ENCODE assay signal across 23 cellular contexts in genomic region chr4:182083681-182084410, GRCh38.
A peak's percentile ranks its signal among the peaks of the same experiment; 100 is the strongest.
DNase-seq lines count a peak whose midpoint lies in the region; ATAC-seq lines count a peak whose summit lies in the region.
"Had no signal": no experiment of that assay in that cellular context is flagged by ENCODE, and none has a peak within 500 bp of the region (broad histone marks: within the 10 kb centered on the region; RNA-seq: fewer than 3 reads in every experiment).

No MANE protein-coding gene starts in this region.

- no peak overlapping the region for H3K4me3 Mint-ChIP-seq in immature natural killer cell
- H3K4me3 Mint-ChIP-seq: activated CD4-positive, alpha-beta T cell treated with anti-CD3 and anti-CD28 coated beads, Interleukin-2, amount 10 ng/mL, durations not matched to agents 7 days and 5 days; activated T-cell treated with anti-CD3 and anti-CD28 coated beads, Interleukin-2, amount 50 U/mL, for 4 hours; CD14-positive monocyte; stimulated activated memory B cell treated with anti-CD40 and anti-IgM and Interleukin-4, amounts not matched to agents 10 μg/mL and 1 μg/mL and 100 μg/mL, for 72 hours had no signal

- H2AFZ ChIP-seq in mesenchymal stem cell (ENCODE audit: low read depth, low read length): no peak overlapping the region

- H3K27me3 Mint-ChIP-seq in immature natural killer cell (ENCODE audit: low read depth in 3 of 3): peaks cover 0 to 3% (median 2%) of the 10 kb centered on the region in 3 donors
- H3K27me3 Mint-ChIP-seq: activated CD4-positive, alpha-beta T cell treated with anti-CD3 and anti-CD28 coated beads, Interleukin-2, amount 10 ng/mL, durations not matched to agents 7 days and 5 days; stimulated activated memory B cell treated with anti-CD40 and anti-IgM and Interleukin-4, amounts not matched to agents 10 μg/mL and 1 μg/mL and 100 μg/mL, for 72 hours had no signal

- H2AK5ac ChIP-seq in mesenchymal stem cell (ENCODE audit: low read length, severe bottlenecking): no peak overlapping the region

- H4K91ac ChIP-seq in mesenchymal stem cell (ENCODE audit: low read length): no peak overlapping the region

- H3K18ac ChIP-seq in mesenchymal stem cell (ENCODE audit: low read depth in 1 of 2, low read length in 2 of 2): no peak overlapping the region

- H3K27ac ChIP-seq in SJSA1 (peak overlapping the region; percentile 68), mesenchymal stem cell (ENCODE audit: low read length, poor library complexity, severe bottlenecking) (peak overlapping the region; percentile 73)
- H3K27ac ChIP-seq: HL-60, WERI-Rb-1 had no signal

- H3K4me1 ChIP-seq in SJSA1 (replicated peaks): peaks cover 20% of the 10 kb centered on the region
- H3K4me1 ChIP-seq in mesenchymal stem cell (ENCODE audit: control insufficient read depth, insufficient read depth, low read depth, low read length): peaks cover 2% of the 10 kb centered on the region

- H3K36me3 Mint-ChIP-seq in immature natural killer cell: no peaks in the 10 kb centered on the region
- H3K36me3 Mint-ChIP-seq: CD14-positive monocyte; stimulated activated memory B cell treated with anti-CD40 and anti-IgM and Interleukin-4, amounts not matched to agents 10 μg/mL and 1 μg/mL and 100 μg/mL, for 72 hours had no signal

- no peaks in the 10 kb centered on the region for H3K4me1 Mint-ChIP-seq in immature natural killer cell
- H3K4me1 Mint-ChIP-seq: activated CD4-positive, alpha-beta T cell treated with anti-CD3 and anti-CD28 coated beads, Interleukin-2, amount 10 ng/mL, durations not matched to agents 7 days and 5 days; CD14-positive monocyte; stimulated activated memory B cell treated with anti-CD40 and anti-IgM and Interleukin-4, amounts not matched to agents 10 μg/mL and 1 μg/mL and 100 μg/mL, for 72 hours had no signal

- no peak overlapping the region for H3K9ac ChIP-seq in mesenchymal stem cell (ENCODE audit: low read length)

- no peak overlapping the region for H3K4ac ChIP-seq in mesenchymal stem cell (ENCODE audit: low read depth in 1 of 2, low read length in 2 of 2)

- H3K23ac ChIP-seq in mesenchymal stem cell (ENCODE audit: low read length in 2 of 2): no peak overlapping the region

- H3K9me3 Mint-ChIP-seq in immature natural killer cell: peaks cover 0 to 8% (median 2%) of the 10 kb centered on the region in 6 donors
- H3K9me3 Mint-ChIP-seq: activated CD4-positive, alpha-beta T cell treated with anti-CD3 and anti-CD28 coated beads, Interleukin-2, amount 10 ng/mL, durations not matched to agents 7 days and 5 days; activated T-cell treated with anti-CD3 and anti-CD28 coated beads, Interleukin-2, amount 50 U/mL, for 4 hours had no signal

- no peak overlapping the region for H3K14ac ChIP-seq in mesenchymal stem cell (ENCODE audit: low read length in 2 of 2)

- no peak overlapping the region for H3K4me2 ChIP-seq in mesenchymal stem cell (ENCODE audit: low read length, poor library complexity, severe bottlenecking)

- no peak overlapping the region for H2BK5ac ChIP-seq in mesenchymal stem cell (ENCODE audit: low read depth, low read length, poor library complexity, severe bottlenecking)

- H3K36me3 ChIP-seq in SJSA1: no peaks in the 10 kb centered on the region
- H3K36me3 ChIP-seq in mesenchymal stem cell (ENCODE audit: control insufficient read depth in 1 of 2, insufficient read depth in 2 of 2, low read depth in 1 of 2, low read length in 2 of 2): peaks cover 0 to 5% of the 10 kb centered on the region in 2 experiments
- H3K36me3 ChIP-seq: brain microvascular endothelial cell, WERI-Rb-1 had no signal

- no peaks in the 10 kb centered on the region for H3K27me3 ChIP-seq in SJSA1 (replicated peaks)
- no peaks in the 10 kb centered on the region for H3K27me3 ChIP-seq in mesenchymal stem cell (ENCODE audit: control insufficient read depth in 1 of 2, insufficient read depth in 1 of 2, low read length in 2 of 2)
- H3K27me3 ChIP-seq: brain microvascular endothelial cell had no signal

- H3K4me3 ChIP-seq in SJSA1 (peak overlapping the region; percentile 12; the same call in 1 of the 2 replicates), mesenchymal stem cell (ENCODE audit: insufficient read depth in 1 of 2, low read depth in 1 of 2, low read length in 2 of 2) (no peak overlapping the region)
- H3K4me3 ChIP-seq: mucosa of descending colon had no signal

- no peak overlapping the region for H2BK15ac ChIP-seq in mesenchymal stem cell (ENCODE audit: low read depth, poor library complexity, severe bottlenecking)

- no peak overlapping the region for H2BK12ac ChIP-seq in mesenchymal stem cell (ENCODE audit: low read length in 2 of 2)

- H3K27ac Mint-ChIP-seq in immature natural killer cell: no peak overlapping the region
- H3K27ac Mint-ChIP-seq: activated CD4-positive, alpha-beta T cell treated with anti-CD3 and anti-CD28 coated beads, Interleukin-2, amount 10 ng/mL, durations not matched to agents 7 days and 5 days; CD14-positive monocyte; stimulated activated memory B cell treated with anti-CD40 and anti-IgM and Interleukin-4, amounts not matched to agents 10 μg/mL and 1 μg/mL and 100 μg/mL, for 72 hours had no signal

- no peak overlapping the region for H4K8ac ChIP-seq in mesenchymal stem cell (ENCODE audit: low read length)

- DNase-seq in LHCN-M2 (ENCODE audit: low read depth) (peak; percentile 64), SJSA1 (ENCODE audit: low read depth in 1 of 2, low spot score in 2 of 2) (no peak), mesenchymal stem cell (no peak), immature natural killer cell (no peak)
- DNase-seq: activated CD4-positive, alpha-beta T cell treated with anti-CD3 and anti-CD28 coated beads, Interleukin-2, amount 10 ng/mL, durations not matched to agents 7 days and 5 days; activated T-cell treated with anti-CD3 and anti-CD28 coated beads, Interleukin-2, amount 50 U/mL, for 4 hours; brain microvascular endothelial cell; DMS79 treated with DMSO at 0.1 percent for 48 hours; Kasumi-1; kidney; mucosa of descending colon; NCI-H2029; NCI-H446 treated with DMSO at 0.1 percent for 48 hours; SHP77; stimulated activated CD4-positive, alpha-beta T cell treated with anti-CD3 and anti-CD28 coated beads, Interleukin-4, amount 100 ng/mL, for 4 hours; WERI-Rb-1 had no signal

- H3K79me1 ChIP-seq in mesenchymal stem cell (replicated peaks; ENCODE audit: low read length, poor library complexity, severe bottlenecking): peaks cover 4% of the 10 kb centered on the region

- ATAC-seq in HG02981 (IDR thresholded peaks at IDR 0.05; ENCODE audit: unreplicated experiment) (no peak), HG03097 (IDR thresholded peaks at IDR 0.05; ENCODE audit: low FRiP score, unreplicated experiment) (no peak), HG02884 (IDR thresholded peaks at IDR 0.05; ENCODE audit: unreplicated experiment) (no peak)
- ATAC-seq: activated T-cell treated with anti-CD3 and anti-CD28 coated beads, Interleukin-2, amount 50 U/mL, for 4 hours; mucosa of descending colon; sciatic nerve; stimulated activated memory B cell treated with anti-CD40 and anti-IgM and Interleukin-4, amounts not matched to agents 10 μg/mL and 1 μg/mL and 100 μg/mL, for 72 hours had no signal

- WGBS in mesenchymal stem cell: 86% methylated on average over 8 of the region's 8 CpGs

- no peak overlapping the region for H2BK120ac ChIP-seq in mesenchymal stem cell (ENCODE audit: low read depth, low read length)

- H3K9me3 ChIP-seq in SJSA1 (replicated peaks) (no peaks in the 10 kb centered on the region), mesenchymal stem cell (ENCODE audit: control insufficient read depth, low read length) (no peaks in the 10 kb centered on the region)
- H3K9me3 ChIP-seq: mucosa of descending colon had no signal
